In genomic region chr1:91583326-91583755, GRCh38 we compare ENCODE assay signal across 11 cellular contexts.
DNase-seq lines count a peak whose midpoint lies in the region; ATAC-seq lines count a peak whose summit lies in the region.
"Had no signal": no experiment of that assay in that cellular context is flagged by ENCODE, and none has a peak within 500 bp of the region (broad histone marks: within the 10 kb centered on the region; RNA-seq: fewer than 3 reads in every experiment).

No MANE protein-coding gene starts in this region.

- no peaks in the 10 kb centered on the region for H3K36me3 ChIP-seq in stomach smooth muscle (ENCODE audit: control insufficient read depth in 2 of 2, insufficient read depth in 2 of 2, low read length in 2 of 2)

- ATAC-seq in GM18909 (IDR thresholded peaks at IDR 0.05; ENCODE audit: poor library complexity, unreplicated experiment) (no peak), GM19463 (IDR thresholded peaks at IDR 0.05; ENCODE audit: unreplicated experiment) (no peak)

- H3K27me3 ChIP-seq in stomach smooth muscle (ENCODE audit: control insufficient read depth in 1 of 2, insufficient read depth in 2 of 2, low read length in 2 of 2): no peaks in the 10 kb centered on the region

- H3K4me1 ChIP-seq in stomach smooth muscle (ENCODE audit: control insufficient read depth, insufficient read depth, low read length): peaks cover 41% of the 10 kb centered on the region

- H3K27ac ChIP-seq in stomach smooth muscle (ENCODE audit: low read length): peak overlapping the region; percentile 90

- no peak overlapping the region for H3K4me3 ChIP-seq in stomach smooth muscle (ENCODE audit: low read length in 2 of 2)

- DNase-seq in NCI-H2029 (lab: John Stamatoyannopoulos, UW) (peak; percentile 17), NCI-H2029 treated with DMSO at 0.1 percent for 48 hours (lab: John Stamatoyannopoulos, UW) (no peak), NCI-H2196 treated with DMSO at 0.1 percent for 48 hours (lab: John Stamatoyannopoulos, UW; ENCODE audit: unreplicated experiment) (peak; percentile 14), fibroblast of gingiva (ENCODE audit: low read depth) (peak; percentile 76), HuH-7.5 (ENCODE audit: low spot score) (no peak)
- DNase-seq: activated T-cell treated with anti-CD3 and anti-CD28 coated beads for 4 hours, NCI-H2107, posterior cingulate gyrus had no signal

- no peaks in the 10 kb centered on the region for H3K9me3 ChIP-seq in stomach smooth muscle (ENCODE audit: control insufficient read depth in 2 of 2, low read length in 2 of 2)

- H3K9ac ChIP-seq in stomach smooth muscle (ENCODE audit: low read length in 2 of 2): peak overlapping the region in 1 of 2 donors; percentile 41

Comparison
In these comparisons a context has a peak if more than half of its experiments do, and no peak if none do; other contexts are left out.
1. DNase-seq: peak in NCI-H2029 (single experiment), NCI-H2196 treated with DMSO at 0.1 percent for 48 hours (single experiment) and fibroblast of gingiva (single experiment); none in NCI-H2029 treated with DMSO at 0.1 percent for 48 hours (single experiment) and HuH-7.5 (single experiment).